In the genomic region with DNA sequence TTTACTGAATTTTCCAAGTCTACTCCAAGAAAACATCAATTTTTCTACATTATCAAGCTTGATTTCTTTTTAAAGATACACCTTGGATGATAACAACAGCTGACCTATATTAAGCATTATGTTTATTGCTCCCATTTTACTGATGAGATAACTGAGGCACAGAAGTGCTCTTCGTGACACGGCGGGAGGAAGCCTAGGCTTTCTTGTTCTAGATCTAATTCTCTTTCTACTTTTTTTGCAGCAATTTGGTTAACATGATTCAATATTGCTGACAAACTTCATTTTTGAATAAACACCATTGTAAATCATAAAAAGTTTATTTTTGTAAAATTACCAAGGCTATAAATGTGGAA, we compare ENCODE assay signal across 19 cellular contexts. TPM values are rescaled to one million over a fixed set of nuclear protein-coding genes. Genes with fewer than 3 reads are reported as not detected.
"Had no signal": no experiment of that assay in that cellular context is flagged by ENCODE, and none has a peak within 500 bp of the region (broad histone marks: within the 10 kb centered on the region; RNA-seq: fewer than 3 reads in every experiment).

No MANE protein-coding gene starts in this region.

- ATAC-seq: activated T-cell treated with anti-CD3 and anti-CD28 coated beads, Interleukin-2, amount 50 U/mL, for 4 hours; left ventricle myocardium superior; psoas muscle; WTC11 had no signal

- H3K4me3 ChIP-seq: adrenal gland, ascending aorta, pancreas, psoas muscle, right atrium auricular region, transverse colon had no signal

- H3K36me3 ChIP-seq: adrenal gland, ascending aorta, pancreas, right atrium auricular region, transverse colon had no signal

- H3K27me3 ChIP-seq: adrenal gland, ascending aorta, foreskin keratinocyte, pancreas, right atrium auricular region, transverse colon had no signal

- H3K9me3 ChIP-seq: adrenal gland, ascending aorta, pancreas, psoas muscle, right atrium auricular region, transverse colon had no signal

- FAIRE-seq: bronchial epithelial cell, pancreas, urothelium cell line had no signal

- H3K4me1 ChIP-seq: adrenal gland, pancreas, psoas muscle, right atrium auricular region had no signal

- H3K27ac ChIP-seq: adrenal gland, foreskin keratinocyte, pancreas, psoas muscle, right atrium auricular region, transverse colon had no signal

- DNase-seq: activated CD8-positive, alpha-beta memory T cell treated with anti-CD3 and anti-CD28 coated beads, Interleukin-2, amount 50 U/mL, for 48 hours; activated naive CD4-positive, alpha-beta T cell; activated T-cell treated with anti-CD3 and anti-CD28 coated beads, Interleukin-2, amount 50 U/mL, for 4 hours; adrenal gland; cerebellar nuclear complex; cortex of kidney; immature natural killer cell; left ventricle myocardium superior; pancreas; psoas muscle; stimulated activated CD4-positive, alpha-beta T cell treated with anti-CD3 and anti-CD28 coated beads, Interleukin-2, amount 100 ng/mL, for 24 hours; T1000; transverse colon had no signal

RNA-seq across cellular contexts. Expression of a gene that starts 33.8 kb away (rescaled TPM):
- total RNA-seq: ascending aorta had no signal
